In genomic region chr1:153509729-153510354, GRCh38 we compare ENCODE assay signal across 9 cellular contexts. TPM values are rescaled to one million over a fixed set of nuclear protein-coding genes. Genes with fewer than 3 reads are reported as not detected.
A peak's percentile ranks its signal among the peaks of the same experiment; 100 is the strongest.
DNase-seq lines count a peak whose midpoint lies in the region; ATAC-seq and TF ChIP-seq lines count a peak whose summit lies in the region.
"Had no signal": no experiment of that assay in that cellular context is flagged by ENCODE, and none has a peak within 500 bp of the region (broad histone marks: within the 10 kb centered on the region; RNA-seq: fewer than 3 reads in every experiment).

No MANE protein-coding gene starts in this region.

- WGBS in liver = 76% methylated on average over 4 of the region's 4 CpGs

- no peak overlapping the region for H3K4me3 Mint-ChIP-seq in Calu3 (ENCODE audit: low read depth, unreplicated experiment)
- no peak overlapping the region for H3K4me3 Mint-ChIP-seq in T-helper 1 cell treated with Interleukin-12 subunit alpha and Interleukin-12 subunit beta and Interleukin-4 antibody, amounts not matched to agents 30 μg/mL and 1 μg/mL, for 36 hours
- no peak overlapping the region for H3K4me3 Mint-ChIP-seq in stimulated activated memory B cell treated with anti-CD40 and anti-IgM and Interleukin-4, amounts not matched to agents 10 μg/mL and 1 μg/mL and 100 μg/mL, for 72 hours

- H3K27ac Mint-ChIP-seq in Calu3 (ENCODE audit: unreplicated experiment) = no peak overlapping the region
- peak overlapping the region; percentile 17 for H3K27ac Mint-ChIP-seq in T-helper 1 cell treated with Interleukin-12 subunit alpha and Interleukin-12 subunit beta and Interleukin-4 antibody, amounts not matched to agents 30 μg/mL and 1 μg/mL, for 36 hours
- H3K27ac Mint-ChIP-seq in stimulated activated memory B cell treated with anti-CD40 and anti-IgM and Interleukin-4, amounts not matched to agents 10 μg/mL and 1 μg/mL and 100 μg/mL, for 72 hours = no peak overlapping the region

- peaks cover 33% of the 10 kb centered on the region for H3K4me1 ChIP-seq in adipocyte (ENCODE audit: control insufficient read depth, insufficient read depth, low read length)
- H3K4me1 ChIP-seq in liver (ENCODE audit: control insufficient read depth in 4 of 4, insufficient read depth in 4 of 4, low read length in 3 of 4) = peaks cover 0 to 4% (median 2%) of the 10 kb centered on the region in 4 donors

- CTCF ChIA-PET in Calu3 (lab: Charles Lee) = interaction anchor here (1.0 to 1.3 kb wide), 3 partner anchors 24 to 66 kb away, joined by 3 to 4 read pairs (median 3); no protein-coding TSS in a partner anchor

- BruUV-seq in Calu3 (replicated peaks; lab: Mats Ljungman, UMichigan) = no TSS peak

- DNase-seq in Calu3 = peak; percentile 85
- DNase-seq in Jurkat, Clone E6-1 (ENCODE audit: low read depth, low spot score) = peak; percentile 65
- peak; percentile 39 for DNase-seq in adipocyte (ENCODE audit: low read depth)

- H3K27ac ChIP-seq in liver (ENCODE audit: low read depth in 1 of 2, low read length in 2 of 2) = no peak overlapping the region

- H3K9me3 ChIP-seq in adipocyte (ENCODE audit: control insufficient read depth, low read length) = no peaks in the 10 kb centered on the region
- H3K9me3 ChIP-seq in liver (ENCODE audit: control insufficient read depth in 4 of 4, low read length in 3 of 4) = no peaks in the 10 kb centered on the region

- ATAC-seq in stimulated activated memory B cell treated with anti-CD40 and anti-IgM and Interleukin-4, amounts not matched to agents 10 μg/mL and 1 μg/mL and 100 μg/mL, for 72 hours = peak; percentile 64
- ATAC-seq in HG03521 (IDR thresholded peaks at IDR 0.05; ENCODE audit: unreplicated experiment) (no peak), GM21515 (IDR thresholded peaks at IDR 0.05; ENCODE audit: unreplicated experiment) (no peak)

- H3K9ac ChIP-seq in adipocyte (ENCODE audit: low read length) (no peak overlapping the region), liver (ENCODE audit: low read depth in 1 of 2, low read length in 2 of 2) (no peak overlapping the region)

- TF ChIP-seq CTCF in Calu3 (IDR thresholded peaks at IDR 0.05; ENCODE audit: unreplicated experiment) (peak; percentile 87), liver (IDR thresholded peaks at IDR 0.05; ENCODE audit: low read depth, low read length, missing input control) (peak; percentile 38)

- H3K27me3 ChIP-seq in adipocyte (replicated peaks; ENCODE audit: control insufficient read depth, insufficient read depth, low read length) (no peaks in the 10 kb centered on the region), liver (ENCODE audit: control insufficient read depth in 4 of 4, insufficient read depth in 4 of 4, low read length in 3 of 4) (no peaks in the 10 kb centered on the region)

- no peak overlapping the region for H3K4me3 ChIP-seq in Jurkat, Clone E6-1 (ENCODE audit: low read length)
- H3K4me3 ChIP-seq in adipocyte (ENCODE audit: low read length) (no peak overlapping the region), liver (ENCODE audit: low read depth in 1 of 3, low read length in 3 of 3) (no peak overlapping the region)

- peak; percentile 49 to 68 for TF ChIP-seq RAD21 in liver (IDR thresholded peaks at IDR 0.05)

- no peaks in the 10 kb centered on the region for H3K27me3 Mint-ChIP-seq in Calu3 (ENCODE audit: unreplicated experiment)
- H3K27me3 Mint-ChIP-seq in T-helper 1 cell treated with Interleukin-12 subunit alpha and Interleukin-12 subunit beta and Interleukin-4 antibody, amounts not matched to agents 30 μg/mL and 1 μg/mL, for 36 hours (ENCODE audit: low read depth) = no peaks in the 10 kb centered on the region
- H3K27me3 Mint-ChIP-seq in stimulated activated memory B cell treated with anti-CD40 and anti-IgM and Interleukin-4, amounts not matched to agents 10 μg/mL and 1 μg/mL and 100 μg/mL, for 72 hours = no peaks in the 10 kb centered on the region

- intact Hi-C loops in Calu3 (cut with micrococcal nuclease; ENCODE audit: unreplicated experiment) = loop anchor here (2.0 to 10.0 kb wide), 3 partner anchors 23 to 475 kb away; partner anchors contain the start of genes ILF2 and RAB13

- H3K4me1 Mint-ChIP-seq in Calu3 (ENCODE audit: low read depth, unreplicated experiment) = peaks cover 75% of the 10 kb centered on the region
- H3K4me1 Mint-ChIP-seq in T-helper 1 cell treated with Interleukin-12 subunit alpha and Interleukin-12 subunit beta and Interleukin-4 antibody, amounts not matched to agents 30 μg/mL and 1 μg/mL, for 36 hours (ENCODE audit: low read depth) = peaks cover 21% of the 10 kb centered on the region
- peaks cover 7% of the 10 kb centered on the region for H3K4me1 Mint-ChIP-seq in stimulated activated memory B cell treated with anti-CD40 and anti-IgM and Interleukin-4, amounts not matched to agents 10 μg/mL and 1 μg/mL and 100 μg/mL, for 72 hours

- no peaks in the 10 kb centered on the region for H3K9me3 Mint-ChIP-seq in Calu3 (ENCODE audit: low read depth, unreplicated experiment)
- H3K9me3 Mint-ChIP-seq in T-helper 1 cell treated with Interleukin-12 subunit alpha and Interleukin-12 subunit beta and Interleukin-4 antibody, amounts not matched to agents 30 μg/mL and 1 μg/mL, for 36 hours = no peaks in the 10 kb centered on the region
- H3K9me3 Mint-ChIP-seq in stimulated activated memory B cell treated with anti-CD40 and anti-IgM and Interleukin-4, amounts not matched to agents 10 μg/mL and 1 μg/mL and 100 μg/mL, for 72 hours = no peaks in the 10 kb centered on the region

- peaks cover 16% of the 10 kb centered on the region for H3K36me3 Mint-ChIP-seq in Calu3 (ENCODE audit: insufficient read depth, unreplicated experiment)
- no peaks in the 10 kb centered on the region for H3K36me3 Mint-ChIP-seq in T-helper 1 cell treated with Interleukin-12 subunit alpha and Interleukin-12 subunit beta and Interleukin-4 antibody, amounts not matched to agents 30 μg/mL and 1 μg/mL, for 36 hours (ENCODE audit: low read depth)
- no peaks in the 10 kb centered on the region for H3K36me3 Mint-ChIP-seq in stimulated activated memory B cell treated with anti-CD40 and anti-IgM and Interleukin-4, amounts not matched to agents 10 μg/mL and 1 μg/mL and 100 μg/mL, for 72 hours

- H3K36me3 ChIP-seq in adipocyte (ENCODE audit: control insufficient read depth, insufficient read depth, low read length, severe bottlenecking) (no peaks in the 10 kb centered on the region), liver (ENCODE audit: control insufficient read depth in 4 of 4, insufficient read depth in 3 of 4, low read depth in 1 of 4, low read length in 3 of 4) (no peaks in the 10 kb centered on the region)

TF ChIP-seq in liver, 16 proteins besides CTCF, POLR2A, EP300 and RAD21:
- TF ChIP-seq MAX (IDR thresholded peaks at IDR 0.05) (no peak), NR2F2 (IDR thresholded peaks at IDR 0.05) (no peak), REST (IDR thresholded peaks at IDR 0.05) (no peak)

RNA-seq across cellular contexts. Expression of gene S100A6, which starts 25.9 kb away (rescaled TPM):
- 1,521 and 2,023 TPM in 2 replicates for total RNA-seq in Calu3 (2022)
- not detected for polyA plus RNA-seq in Jurkat, Clone E6-1 (2012; ENCODE audit: insufficient read depth, insufficient read length)
- total RNA-seq in liver = 100 to 1,000 TPM in 1 of 2 donors, 1 to 10 TPM in 1; 5.7 to 124 TPM
- 10 to 100 TPM; 27.3 to 30.0 TPM for polyA plus RNA-seq in liver

RNA-seq across cellular contexts. Expression of gene S100A5, which starts 30.9 kb away (rescaled TPM):
- total RNA-seq in Calu3 (2022) = not detected in 2 replicates
- polyA plus RNA-seq in Jurkat, Clone E6-1 (2012; ENCODE audit: insufficient read depth, insufficient read length) = 1.8 TPM
- total RNA-seq in liver = not detected
- not detected for polyA plus RNA-seq in liver
- total RNA-seq: subcutaneous adipose tissue had no signal

RNA-seq across cellular contexts. Expression of gene S100A4, which starts 35.8 kb away (rescaled TPM):
- total RNA-seq in Calu3 (2022) (19.8 and 20.5 TPM in 2 replicates), liver (10 to 100 TPM in 1 of 2 donors, 1 to 10 TPM in 1; 4.8 to 69.8 TPM)
- polyA plus RNA-seq in Jurkat, Clone E6-1 (2012; ENCODE audit: insufficient read depth, insufficient read length) = 41.9 TPM
- 10 to 100 TPM; 16.3 to 17.1 TPM for polyA plus RNA-seq in liver

RNA-seq across cellular contexts. Expression of gene S100A3, which starts 39.2 kb away (rescaled TPM):
- total RNA-seq in Calu3 (2022) = not detected in 2 replicates
- not detected for polyA plus RNA-seq in Jurkat, Clone E6-1 (2012; ENCODE audit: insufficient read depth, insufficient read length)
- total RNA-seq in liver = not detected
- polyA plus RNA-seq in liver = not detected

RNA-seq across cellular contexts. Expression of gene S100A7, which starts 49.4 kb away (rescaled TPM):
- total RNA-seq in Calu3 (2022) = not detected in 2 replicates
- polyA plus RNA-seq in Jurkat, Clone E6-1 (2012; ENCODE audit: insufficient read depth, insufficient read length) = not detected
- total RNA-seq in liver = not detected
- polyA plus RNA-seq in liver = not detected
- total RNA-seq: subcutaneous adipose tissue had no signal

Comparison
In these comparisons a context has a peak if more than half of its experiments do, and no peak if none do; other contexts are left out.
1. RNA of gene S100A6, which starts 25.9 kb away (total RNA-seq): 1,521 to 2,023 TPM in Calu3; 5.7 to 124 TPM in liver; every median in the first group is over 10 times any median in the second.
2. Peak in every context shown above with its lines, with median percentiles within 50 percentile points of each other: DNase-seq.